Comparison of ENCODE assay signal across 1 cellular context in the genomic region with DNA sequence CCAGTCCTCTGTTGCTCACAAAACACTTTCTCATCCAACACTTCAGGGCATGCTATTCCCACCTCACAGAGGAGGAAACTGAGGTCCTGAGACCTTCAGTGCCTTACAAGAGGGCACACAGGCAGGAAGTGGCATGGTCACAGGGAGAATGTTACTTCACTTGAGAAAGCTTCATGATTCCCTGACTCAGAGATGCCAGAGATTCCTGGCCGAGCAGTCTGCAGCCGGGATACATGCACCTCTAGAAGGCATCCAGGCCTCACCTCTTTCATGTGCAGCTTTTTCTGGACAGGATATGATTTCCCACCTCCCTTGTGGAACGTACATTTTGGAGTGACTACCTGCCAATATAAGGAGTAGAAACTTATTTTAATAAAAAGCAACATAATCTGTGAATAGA.
TF ChIP-seq lines count a peak whose summit lies in the region.

No MANE protein-coding gene starts in this region.

TF ChIP-seq in H1, 55 proteins besides CTCF, POLR2A, EP300 and RAD21 (continued from another document):
- TF ChIP-seq TAF7 (optimal IDR thresholded peaks at IDR 0.05; ENCODE audit: borderline replicate concordance, low read depth, low read length), result no peak
- TF ChIP-seq TAF1 (IDR thresholded peaks at IDR 0.05; ENCODE audit: low read depth, low read length), result no peak
